Comparison of ENCODE assay signal across 13 cellular contexts in the genomic region with DNA sequence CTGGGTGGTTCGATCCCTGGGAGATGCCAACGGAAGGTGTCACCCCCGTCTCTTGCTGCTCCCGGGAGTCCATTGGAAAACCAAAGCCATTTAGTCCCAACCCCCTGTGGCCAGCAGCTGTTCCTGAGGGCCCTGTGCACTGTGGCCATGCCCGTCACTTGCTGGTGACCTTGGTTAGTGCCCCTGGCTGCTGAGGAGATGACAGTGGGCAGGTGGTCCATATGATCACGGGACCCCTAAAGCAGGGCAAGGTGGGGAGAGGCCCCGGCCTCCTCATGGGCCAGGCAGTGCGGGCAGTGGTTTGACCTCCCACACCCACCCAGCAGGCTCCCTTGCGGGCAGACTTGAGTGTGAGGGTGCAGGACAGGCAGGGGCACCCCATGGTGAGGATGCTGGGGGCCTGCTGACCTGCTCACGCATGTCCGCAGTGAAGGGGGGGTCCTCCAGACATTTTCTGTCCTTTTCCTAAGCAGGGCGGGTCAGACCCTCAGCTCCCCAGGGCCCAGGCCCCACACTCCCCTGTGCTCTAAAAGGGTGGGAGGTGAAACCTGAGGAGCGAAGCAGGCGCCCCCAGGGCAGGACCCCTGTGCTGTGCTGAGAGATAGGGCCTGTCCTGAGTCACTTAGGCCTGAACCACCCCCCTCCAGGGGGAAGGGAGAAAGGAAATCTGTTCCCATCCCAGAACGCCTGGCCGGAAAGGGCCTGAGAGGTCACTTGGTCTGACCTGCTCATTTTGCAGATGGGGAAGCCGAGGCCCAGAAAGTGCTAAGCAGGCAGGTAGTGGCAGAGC. TPM values are rescaled to one million over a fixed set of nuclear protein-coding genes. Genes with fewer than 3 reads are reported as not detected.
DNase-seq lines count a peak whose midpoint lies in the region; ATAC-seq lines count a peak whose summit lies in the region.
"Had no signal": no experiment of that assay in that cellular context is flagged by ENCODE, and none has a peak within 500 bp of the region (broad histone marks: within the 10 kb centered on the region; RNA-seq: fewer than 3 reads in every experiment).

No MANE protein-coding gene starts in this region.

- H3K4me3 ChIP-seq in H7 (ENCODE audit: insufficient read depth, low read depth, low read length) (no peak overlapping the region), mesendoderm (ENCODE audit: low read length) (no peak overlapping the region)

- H3K79me1 ChIP-seq in mesendoderm (ENCODE audit: low read length): peaks cover 42% of the 10 kb centered on the region

- H2AK5ac ChIP-seq in mesendoderm (ENCODE audit: low read length): peak overlapping the region; percentile 56

- H4K5ac ChIP-seq in mesendoderm (ENCODE audit: low read length): no peak overlapping the region

- no peak overlapping the region for H3K4me2 ChIP-seq in mesendoderm (ENCODE audit: low read length)

- peak overlapping the region; percentile 90 for H3K23ac ChIP-seq in mesendoderm (ENCODE audit: low read length)

- peaks cover 80% of the 10 kb centered on the region for H3K79me2 ChIP-seq in mesendoderm (ENCODE audit: control insufficient read depth, insufficient read depth, low read length)

- H3K4ac ChIP-seq in mesendoderm (ENCODE audit: low read depth, low read length): no peak overlapping the region

- peaks cover 36% of the 10 kb centered on the region for H3K4me1 ChIP-seq in mesendoderm (ENCODE audit: control insufficient read depth, low read depth, low read length)

- no CpG with 5 or more reads among the region's 17 CpGs for WGBS in mesendoderm (ENCODE audit: extremely low coverage, insufficient coverage, low lambda C conversion rate)

- H3K56ac ChIP-seq in mesendoderm (ENCODE audit: low read length): peak overlapping the region; percentile 73

- peak overlapping the region; percentile 86 for H3K27ac ChIP-seq in angular gyrus (ENCODE audit: low read depth, low read length)
- H3K27ac ChIP-seq in mesendoderm (ENCODE audit: low read depth, low read length): peak overlapping the region; percentile 83
- H3K27ac ChIP-seq: RWPE1 had no signal

- no peak overlapping the region for H2BK15ac ChIP-seq in mesendoderm (replicated peaks; ENCODE audit: low read depth)

- ATAC-seq in GM21515 (IDR thresholded peaks at IDR 0.05; ENCODE audit: unreplicated experiment) (no peak), GM18502 (IDR thresholded peaks at IDR 0.05; ENCODE audit: poor library complexity, unreplicated experiment) (no peak)

- peak overlapping the region; percentile 4 for H3K9ac ChIP-seq in mesendoderm (ENCODE audit: low read length)

- H2BK5ac ChIP-seq in mesendoderm (ENCODE audit: low read length): peak overlapping the region; percentile 16

- no peak overlapping the region for H4K8ac ChIP-seq in mesendoderm (ENCODE audit: low read depth, low read length)

- DNase-seq in H7 (peak; percentile 35), mesendoderm (no peak), NCI-H1048 (lab: John Stamatoyannopoulos, UW) (no peak)
- peak; percentile 21 for DNase-seq in stimulated activated CD8-positive, alpha-beta memory T cell treated with anti-CD3 and anti-CD28 coated beads, Interleukin-4, amount 100 ng/mL, for 48 hours
- DNase-seq in activated CD4-positive, alpha-beta T cell treated with anti-CD3 and anti-CD28 coated beads, Interleukin-2, amount 50 U/mL, for 4 hours: no peak
- DNase-seq: activated T-cell treated with anti-CD3 and anti-CD28 coated beads for 4 hours; CD8-positive, alpha-beta memory T cell; NCI-H2171 had no signal

- H2BK120ac ChIP-seq in mesendoderm (ENCODE audit: low read depth, low read length): no peak overlapping the region

- H3K27me3 ChIP-seq in H7 (ENCODE audit: control insufficient read depth, insufficient read depth, low read length): no peaks in the 10 kb centered on the region
- H3K27me3 ChIP-seq in mesendoderm (ENCODE audit: insufficient read depth, low read length, poor library complexity): no peaks in the 10 kb centered on the region

- H3K36me3 ChIP-seq in H7 (replicated peaks; ENCODE audit: control insufficient read depth, insufficient read depth, low read length) (peaks cover 30% of the 10 kb centered on the region), mesendoderm (ENCODE audit: control insufficient read depth, insufficient read depth, low read length) (peaks cover 18% of the 10 kb centered on the region)

- peak overlapping the region; percentile 0 for H3K18ac ChIP-seq in mesendoderm (ENCODE audit: low read length)

RNA-seq across cellular contexts. Expression of a gene that starts 6.8 kb away (rescaled TPM):
- 392 and 393 TPM in 2 replicates for total RNA-seq in H7 (2014; rRNA removed; shearing (Covaris generic))
- polyA plus RNA-seq in mesendoderm (2013, experiment 1 of 2): 368 TPM
- polyA plus RNA-seq in mesendoderm (2013, experiment 2 of 2): 373 TPM

RNA-seq across cellular contexts. Expression of a gene that starts 53.5 kb away (rescaled TPM):
- total RNA-seq in H7 (2014; rRNA removed; shearing (Covaris generic)): 0.04 TPM in 1 of 2 replicates, not detected in the other
- 0.41 TPM for polyA plus RNA-seq in mesendoderm (2013, experiment 1 of 2)
- polyA plus RNA-seq in mesendoderm (2013, experiment 2 of 2): 0.41 TPM
- total RNA-seq: endothelial cell of umbilical vein had no signal
- polyA plus RNA-seq: endothelial cell of umbilical vein had no signal

Comparison
In these comparisons a context has a peak if more than half of its experiments do, and no peak if none do; other contexts are left out.
1. DNase-seq: peak in H7 (single experiment) and stimulated activated CD8-positive, alpha-beta memory T cell treated with anti-CD3 and anti-CD28 coated beads, Interleukin-4, amount 100 ng/mL, for 48 hours (single experiment); none in mesendoderm (single experiment), activated CD4-positive, alpha-beta T cell treated with anti-CD3 and anti-CD28 coated beads, Interleukin-2, amount 50 U/mL, for 4 hours (0 of 2) and NCI-H1048 (single experiment).